ENCODE assay signal across 8 cellular contexts in the genomic region with DNA sequence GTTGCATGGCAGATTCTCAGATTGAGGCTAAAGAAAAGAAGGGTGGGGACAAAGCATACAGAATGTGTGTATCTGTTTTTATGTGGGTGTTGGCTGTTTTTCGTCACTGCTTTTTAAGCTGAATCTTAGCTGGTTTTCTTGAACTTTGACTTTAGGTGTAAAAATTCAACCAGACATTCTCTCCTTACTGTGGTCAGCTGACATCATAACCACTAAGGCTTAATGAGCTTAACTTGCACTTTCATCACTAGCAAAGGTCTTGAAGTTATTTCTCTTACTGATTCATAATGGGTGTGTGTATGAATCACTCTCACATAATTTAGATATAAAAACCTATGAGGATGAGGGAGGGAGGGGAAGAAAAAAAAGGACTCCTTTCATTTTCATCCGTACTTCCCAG. TPM values are rescaled to one million over a fixed set of nuclear protein-coding genes. Genes with fewer than 3 reads are reported as not detected.
A peak's percentile ranks its signal among the peaks of the same experiment; 100 is the strongest.
DNase-seq lines count a peak whose midpoint lies in the region; ATAC-seq, FAIRE-seq and TF ChIP-seq lines count a peak whose summit lies in the region.

No MANE protein-coding gene starts in this region.

- TF ChIP-seq CTCF in RWPE2 (IDR thresholded peaks at IDR 0.05; ENCODE audit: poor library complexity, severe bottlenecking) (no peak), D721Med (IDR thresholded peaks at IDR 0.05; ENCODE audit: insufficient read depth, missing control alignments) (no peak)

- ATAC-seq in RWPE2 (ENCODE audit: low read depth): peak; percentile 46

- H3K27ac ChIP-seq in RWPE2 (ENCODE audit: poor library complexity, severe bottlenecking) (peak overlapping the region; percentile 88), epithelial cell of prostate (peak overlapping the region; percentile 94)

- peaks cover 15% of the 10 kb centered on the region for H3K36me3 ChIP-seq in RWPE2 (ENCODE audit: low read depth)

- H3K4me1 ChIP-seq in RWPE2 (ENCODE audit: insufficient read depth, poor library complexity, severe bottlenecking): peaks cover 18% of the 10 kb centered on the region

- DNase-seq in GM04503 (ENCODE audit: low read depth): peak; percentile 90
- no peak for DNase-seq in RWPE2 (ENCODE audit: low spot score)
- peak; percentile 91 for DNase-seq in epithelial cell of prostate (ENCODE audit: low read depth, low spot score)
- peak; percentile 99 for DNase-seq in renal cortical epithelial cell (ENCODE audit: low read depth)
- DNase-seq in DMS153 treated with DMSO at 0.1 percent for 48 hours (lab: John Stamatoyannopoulos, UW; ENCODE audit: unreplicated experiment): no peak
- DNase-seq in D721Med (ENCODE audit: insufficient read length, low spot score): no peak
- no peak for DNase-seq in NCI-H1694 treated with DMSO at 0.1 percent for 48 hours (lab: John Stamatoyannopoulos, UW)
- DNase-seq in COR-L47 (lab: John Stamatoyannopoulos, UW): no peak

- peak overlapping the region; percentile 23 for H3K4me3 ChIP-seq in RWPE2 (ENCODE audit: severe bottlenecking)

- FAIRE-seq in D721Med (lab: Jason Lieb, UNC): no peak

- H3K27me3 ChIP-seq in RWPE2 (ENCODE audit: insufficient read depth, poor library complexity, severe bottlenecking): no peaks in the 10 kb centered on the region

- H3K9me3 ChIP-seq in RWPE2 (ENCODE audit: severe bottlenecking): no peaks in the 10 kb centered on the region

RNA-seq across cellular contexts. Expression of gene CDC6, which starts 4.0 kb away (rescaled TPM):
- 2.6 and 19.1 TPM in 2 replicates for total RNA-seq in renal cortical epithelial cell

RNA-seq across cellular contexts. Expression of gene RARA, which starts 25.3 kb away (rescaled TPM):
- 3.5 and 18.5 TPM in 2 replicates for total RNA-seq in renal cortical epithelial cell

Comparison
In these comparisons a context has a peak if more than half of its experiments do, and no peak if none do; other contexts are left out.
1. DNase-seq: peak in GM04503 (single experiment), epithelial cell of prostate (single experiment) and renal cortical epithelial cell (single experiment); none in RWPE2 (single experiment), DMS153 treated with DMSO at 0.1 percent for 48 hours (single experiment), D721Med (single experiment), NCI-H1694 treated with DMSO at 0.1 percent for 48 hours (single experiment) and COR-L47 (single experiment).